In genomic region chr10:30725661-30726060, GRCh38 we compare ENCODE assay signal across 21 cellular contexts.
"Had no signal": no experiment of that assay in that cellular context is flagged by ENCODE, and none has a peak within 500 bp of the region (broad histone marks: within the 10 kb centered on the region; RNA-seq: fewer than 3 reads in every experiment).

No MANE protein-coding gene starts in this region.

- H3K27me3 ChIP-seq: neural progenitor cell, sigmoid colon, transverse colon, vagina had no signal

- H2AFZ ChIP-seq: neural progenitor cell had no signal

- H3K4me3 Mint-ChIP-seq: memory B cell; mesothelial cell of epicardium; naive B cell; nephron; neural progenitor cell; stimulated activated naive B cell treated with anti-CD40 and anti-IgM and Interleukin-4, amounts not matched to agents 10 μg/mL and 1 μg/mL and 100 μg/mL, for 72 hours; stimulated activated naive CD8-positive, alpha-beta T cell treated with anti-CD3 and anti-CD28 coated beads, Interleukin-15, Interleukin-2, amounts not matched to agents 100 ng/mL and 50 ng/mL, for 24 hours had no signal

- H3K36me3 Mint-ChIP-seq: memory B cell; mesothelial cell of epicardium; naive B cell; neural progenitor cell; stimulated activated naive B cell treated with anti-CD40 and anti-IgM and Interleukin-4, amounts not matched to agents 10 μg/mL and 1 μg/mL and 100 μg/mL, for 72 hours had no signal

- H3K4me2 ChIP-seq: neural progenitor cell had no signal

- H3K36me3 ChIP-seq: lower lobe of right lung, neural progenitor cell, sigmoid colon, thoracic aorta, transverse colon, vagina had no signal

- H3K9me3 Mint-ChIP-seq: memory B cell; naive B cell; nephron; neural progenitor cell; stimulated activated naive B cell treated with anti-CD40 and anti-IgM and Interleukin-4, amounts not matched to agents 10 μg/mL and 1 μg/mL and 100 μg/mL, for 72 hours; stimulated activated naive CD8-positive, alpha-beta T cell treated with anti-CD3 and anti-CD28 coated beads, Interleukin-15, Interleukin-2, amounts not matched to agents 100 ng/mL and 50 ng/mL, for 24 hours had no signal

- ATAC-seq: lower lobe of right lung, mucosa of descending colon had no signal

- H3K4me1 ChIP-seq: lower lobe of right lung, neural progenitor cell, psoas muscle, vagina had no signal

- H3K27ac ChIP-seq: coronary artery, lower lobe of right lung, neural progenitor cell, psoas muscle, sigmoid colon, thoracic aorta, transverse colon, vagina had no signal

- DNase-seq: dermis blood vessel endothelial cell; effector memory CD4-positive, alpha-beta T cell; left ventricle myocardium superior; lower lobe of right lung; mucosa of descending colon; naive B cell; nucleus accumbens; psoas muscle; right cardiac atrium; sigmoid colon; stimulated activated CD4-positive, alpha-beta T cell treated with anti-CD3 and anti-CD28 coated beads, Interleukin-4, amount 100 ng/mL, for 4 hours; stimulated activated naive B cell treated with anti-CD40 and anti-IgM and Interleukin-4, amounts not matched to agents 10 μg/mL and 1 μg/mL and 100 μg/mL, for 72 hours; transverse colon had no signal

- H3K4me1 Mint-ChIP-seq: mesothelial cell of epicardium had no signal

- H3K9me3 ChIP-seq: lower lobe of right lung, mucosa of descending colon, psoas muscle, thoracic aorta, transverse colon, vagina had no signal

- H3K4me3 ChIP-seq: coronary artery, lower lobe of right lung, mucosa of descending colon, neural progenitor cell, psoas muscle, sigmoid colon, thoracic aorta, transverse colon, vagina had no signal

- H3K9ac ChIP-seq: neural progenitor cell had no signal

- H3K27ac Mint-ChIP-seq: memory B cell; mesothelial cell of epicardium; nephron; neural progenitor cell; stimulated activated naive B cell treated with anti-CD40 and anti-IgM and Interleukin-4, amounts not matched to agents 10 μg/mL and 1 μg/mL and 100 μg/mL, for 72 hours; stimulated activated naive CD8-positive, alpha-beta T cell treated with anti-CD3 and anti-CD28 coated beads, Interleukin-15, Interleukin-2, amounts not matched to agents 100 ng/mL and 50 ng/mL, for 24 hours had no signal
